8 cellular contexts compared by ENCODE assay signal in the genomic region with DNA sequence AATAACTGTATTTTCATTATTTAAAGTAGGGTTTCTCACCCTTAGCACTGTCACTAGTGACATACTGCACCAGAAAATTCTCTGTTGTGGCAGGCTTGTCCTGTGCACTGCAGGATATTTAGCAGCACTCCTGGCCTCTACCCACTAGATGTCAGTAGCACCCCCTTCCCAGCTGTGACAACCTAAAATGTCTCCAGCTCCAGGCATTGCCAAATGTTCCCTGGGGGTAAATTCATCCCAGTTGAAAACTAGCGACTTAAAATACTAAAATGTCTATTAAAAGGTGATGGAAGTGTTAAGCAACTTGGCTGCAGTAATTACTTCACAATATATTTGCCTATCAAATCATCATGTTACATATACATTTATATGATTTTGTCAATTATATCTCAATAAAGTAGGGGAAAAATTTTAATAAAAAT.
A peak's percentile ranks its signal among the peaks of the same experiment; 100 is the strongest.
DNase-seq lines count a peak whose midpoint lies in the region; ATAC-seq lines count a peak whose summit lies in the region.

No MANE protein-coding gene starts in this region.

- H3K4me3 ChIP-seq in HAP-1, result no peak overlapping the region

- in situ Hi-C loops in HAP-1 (cut with MboI; ENCODE audit: low sequenced_read_pairs), result no loop called here

- no peak overlapping the region for H3K4me3 Mint-ChIP-seq in T-helper 17 cell

- ATAC-seq in T-helper 17 cell (peak; percentile 91), HG03469 (IDR thresholded peaks at IDR 0.05; ENCODE audit: unreplicated experiment) (no peak)

- H3K27me3 Mint-ChIP-seq in T-helper 17 cell, result no peaks in the 10 kb centered on the region

- H3K27ac Mint-ChIP-seq in T-helper 17 cell, result peak overlapping the region; percentile 82

- peaks cover 4% of the 10 kb centered on the region for H3K36me3 ChIP-seq in HAP-1 (replicated peaks)

- H3K36me3 Mint-ChIP-seq in T-helper 17 cell (ENCODE audit: low read depth), result peaks cover 6% of the 10 kb centered on the region

- no peaks in the 10 kb centered on the region for H3K27me3 ChIP-seq in HAP-1 (ENCODE audit: low read depth)

- H3K9me3 ChIP-seq in HAP-1, result no peaks in the 10 kb centered on the region
- H3K9me3 ChIP-seq in T-helper 17 cell (ENCODE audit: control insufficient read depth, low read length, poor library complexity, severe bottlenecking), result no peaks in the 10 kb centered on the region

- H3K4me1 ChIP-seq in HAP-1, result peaks cover 4% of the 10 kb centered on the region

- DNase-seq in DMS53 treated with DMSO at 0.1 percent for 48 hours (lab: John Stamatoyannopoulos, UW; ENCODE audit: unreplicated experiment) (peak; percentile 46), HAP-1 (ENCODE audit: low spot score in 2 of 2) (peak; percentile 79 to 82), NCI-H1417 (lab: John Stamatoyannopoulos, UW) (peak; percentile 36 to 85 (median 55)), T-helper 17 cell (peak in 2 of 3 donors; percentile 32 to 48), astrocyte of the hippocampus (ENCODE audit: low read depth, low spot score) (peak; percentile 81), iPS DF 19.7 (ENCODE audit: low read depth, low spot score) (peak; percentile 23)
- peak; percentile 31 to 38 for DNase-seq in stimulated activated CD4-positive, alpha-beta T cell treated with anti-CD3 and anti-CD28 coated beads, Interleukin-12 subunit alpha, Interleukin-12 subunit beta, amount 100 ng/mL, for 24 hours (ENCODE audit: low read depth in 2 of 2)

- H3K4me1 Mint-ChIP-seq in T-helper 17 cell, result peaks cover 16% of the 10 kb centered on the region

Comparison
In these comparisons a context has a peak if more than half of its experiments do, and no peak if none do; other contexts are left out.
1. DNase-seq: peak in every context shown above with its lines; median percentile 81 in astrocyte of the hippocampus; 80 in HAP-1; 55 in NCI-H1417; 46 in DMS53 treated with DMSO at 0.1 percent for 48 hours; 40 in T-helper 17 cell; 34 in stimulated activated CD4-positive, alpha-beta T cell treated with anti-CD3 and anti-CD28 coated beads, Interleukin-12 subunit alpha, Interleukin-12 subunit beta, amount 100 ng/mL, for 24 hours; 23 in iPS DF 19.7.